ENCODE assay signal across 1 cellular context in the genomic region with DNA sequence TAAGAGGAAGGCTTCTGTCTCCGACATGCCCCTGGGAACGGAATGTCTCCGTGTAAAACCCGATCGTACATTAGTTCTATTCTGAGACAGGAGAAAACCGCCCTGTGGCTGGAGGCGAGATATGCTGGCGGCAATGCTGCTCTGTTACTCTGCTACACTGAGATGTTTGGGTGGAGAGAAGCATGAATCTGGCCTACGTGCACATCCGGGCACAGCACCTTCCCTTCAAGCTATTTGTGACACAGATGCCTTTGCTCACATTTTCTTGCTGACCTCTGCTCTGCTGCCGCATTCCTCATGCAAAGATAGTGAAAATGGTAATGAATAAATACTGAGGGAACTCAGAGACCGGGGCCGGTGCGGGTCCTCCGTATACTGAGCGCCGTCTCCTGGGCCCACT.
TF ChIP-seq lines count a peak whose summit lies in the region.

No MANE protein-coding gene starts in this region.

TF ChIP-seq in HepG2, 621 proteins besides CTCF, POLR2A, EP300 and RAD21 (continues in another document):
- peak; percentile 56; the same call in 1 of the 2 replicates for TF ChIP-seq ZSCAN29 (CRISPR knock-in tag; conservative IDR thresholded peaks at IDR 0.05)
- TF ChIP-seq, protein P1, sequence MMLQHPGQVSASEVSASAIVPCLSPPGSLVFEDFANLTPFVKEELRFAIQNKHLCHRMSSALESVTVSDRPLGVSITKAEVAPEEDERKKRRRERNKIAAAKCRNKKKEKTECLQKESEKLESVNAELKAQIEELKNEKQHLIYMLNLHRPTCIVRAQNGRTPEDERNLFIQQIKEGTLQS (CRISPR knock-in tag; IDR thresholded peaks at IDR 0.05), result no peak
- TF ChIP-seq, protein P2, sequence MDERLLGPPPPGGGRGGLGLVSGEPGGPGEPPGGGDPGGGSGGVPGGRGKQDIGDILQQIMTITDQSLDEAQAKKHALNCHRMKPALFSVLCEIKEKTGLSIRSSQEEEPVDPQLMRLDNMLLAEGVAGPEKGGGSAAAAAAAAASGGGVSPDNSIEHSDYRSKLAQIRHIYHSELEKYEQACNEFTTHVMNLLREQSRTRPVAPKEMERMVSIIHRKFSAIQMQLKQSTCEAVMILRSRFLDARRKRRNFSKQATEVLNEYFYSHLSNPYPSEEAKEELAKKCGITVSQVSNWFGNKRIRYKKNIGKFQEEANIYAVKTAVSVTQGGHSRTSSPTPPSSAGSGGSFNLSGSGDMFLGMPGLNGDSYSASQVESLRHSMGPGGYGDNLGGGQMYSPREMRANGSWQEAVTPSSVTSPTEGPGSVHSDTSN (CRISPR knock-in tag; IDR thresholded peaks at IDR 0.05), result no peak
- TF ChIP-seq SP4 (CRISPR knock-in tag; IDR thresholded peaks at IDR 0.05), result no peak
- TF ChIP-seq, protein P3, sequence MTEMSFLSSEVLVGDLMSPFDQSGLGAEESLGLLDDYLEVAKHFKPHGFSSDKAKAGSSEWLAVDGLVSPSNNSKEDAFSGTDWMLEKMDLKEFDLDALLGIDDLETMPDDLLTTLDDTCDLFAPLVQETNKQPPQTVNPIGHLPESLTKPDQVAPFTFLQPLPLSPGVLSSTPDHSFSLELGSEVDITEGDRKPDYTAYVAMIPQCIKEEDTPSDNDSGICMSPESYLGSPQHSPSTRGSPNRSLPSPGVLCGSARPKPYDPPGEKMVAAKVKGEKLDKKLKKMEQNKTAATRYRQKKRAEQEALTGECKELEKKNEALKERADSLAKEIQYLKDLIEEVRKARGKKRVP (CRISPR knock-in tag; IDR thresholded peaks at IDR 0.05), result no peak
- TF ChIP-seq ZNF441 (CRISPR knock-in tag; IDR thresholded peaks at IDR 0.05; ENCODE audit: borderline replicate concordance), result peak; percentile 19; the same call in 1 of the 2 replicates
- peak; percentile 66; the same call in 1 of the 2 replicates for TF ChIP-seq RXRB (CRISPR knock-in tag; IDR thresholded peaks at IDR 0.05; ENCODE audit: borderline replicate concordance)
- 0 out of 2 replicates have a peak, but pooled peaks have one; percentile 15 for TF ChIP-seq ZBTB7B (CRISPR knock-in tag; IDR thresholded peaks at IDR 0.05)
- TF ChIP-seq, protein P4, sequence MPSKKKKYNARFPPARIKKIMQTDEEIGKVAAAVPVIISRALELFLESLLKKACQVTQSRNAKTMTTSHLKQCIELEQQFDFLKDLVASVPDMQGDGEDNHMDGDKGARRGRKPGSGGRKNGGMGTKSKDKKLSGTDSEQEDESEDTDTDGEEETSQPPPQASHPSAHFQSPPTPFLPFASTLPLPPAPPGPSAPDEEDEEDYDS (CRISPR knock-in tag; IDR thresholded peaks at IDR 0.05), result peak; percentile 32; the same call in 1 of the 2 replicates
- TF ChIP-seq ZMYM4 (CRISPR knock-in tag; IDR thresholded peaks at IDR 0.05), result no peak
- TF ChIP-seq, protein P5, sequence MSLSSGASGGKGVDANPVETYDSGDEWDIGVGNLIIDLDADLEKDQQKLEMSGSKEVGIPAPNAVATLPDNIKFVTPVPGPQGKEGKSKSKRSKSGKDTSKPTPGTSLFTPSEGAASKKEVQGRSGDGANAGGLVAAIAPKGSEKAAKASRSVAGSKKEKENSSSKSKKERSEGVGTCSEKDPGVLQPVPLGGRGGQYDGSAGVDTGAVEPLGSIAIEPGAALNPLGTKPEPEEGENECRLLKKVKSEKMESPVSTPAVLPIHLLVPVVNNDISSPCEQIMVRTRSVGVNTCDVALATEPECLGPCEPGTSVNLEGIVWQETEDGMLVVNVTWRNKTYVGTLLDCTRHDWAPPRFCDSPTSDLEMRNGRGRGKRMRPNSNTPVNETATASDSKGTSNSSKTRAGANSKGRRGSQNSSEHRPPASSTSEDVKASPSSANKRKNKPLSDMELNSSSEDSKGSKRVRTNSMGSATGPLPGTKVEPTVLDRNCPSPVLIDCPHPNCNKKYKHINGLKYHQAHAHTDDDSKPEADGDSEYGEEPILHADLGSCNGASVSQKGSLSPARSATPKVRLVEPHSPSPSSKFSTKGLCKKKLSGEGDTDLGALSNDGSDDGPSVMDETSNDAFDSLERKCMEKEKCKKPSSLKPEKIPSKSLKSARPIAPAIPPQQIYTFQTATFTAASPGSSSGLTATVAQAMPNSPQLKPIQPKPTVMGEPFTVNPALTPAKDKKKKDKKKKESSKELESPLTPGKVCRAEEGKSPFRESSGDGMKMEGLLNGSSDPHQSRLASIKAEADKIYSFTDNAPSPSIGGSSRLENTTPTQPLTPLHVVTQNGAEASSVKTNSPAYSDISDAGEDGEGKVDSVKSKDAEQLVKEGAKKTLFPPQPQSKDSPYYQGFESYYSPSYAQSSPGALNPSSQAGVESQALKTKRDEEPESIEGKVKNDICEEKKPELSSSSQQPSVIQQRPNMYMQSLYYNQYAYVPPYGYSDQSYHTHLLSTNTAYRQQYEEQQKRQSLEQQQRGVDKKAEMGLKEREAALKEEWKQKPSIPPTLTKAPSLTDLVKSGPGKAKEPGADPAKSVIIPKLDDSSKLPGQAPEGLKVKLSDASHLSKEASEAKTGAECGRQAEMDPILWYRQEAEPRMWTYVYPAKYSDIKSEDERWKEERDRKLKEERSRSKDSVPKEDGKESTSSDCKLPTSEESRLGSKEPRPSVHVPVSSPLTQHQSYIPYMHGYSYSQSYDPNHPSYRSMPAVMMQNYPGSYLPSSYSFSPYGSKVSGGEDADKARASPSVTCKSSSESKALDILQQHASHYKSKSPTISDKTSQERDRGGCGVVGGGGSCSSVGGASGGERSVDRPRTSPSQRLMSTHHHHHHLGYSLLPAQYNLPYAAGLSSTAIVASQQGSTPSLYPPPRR (CRISPR knock-in tag; IDR thresholded peaks at IDR 0.05; ENCODE audit: borderline replicate concordance), result peak; percentile 43; the same call in 1 of the 2 replicates
- no peak for TF ChIP-seq IKZF4 (CRISPR knock-in tag; IDR thresholded peaks at IDR 0.05; ENCODE audit: borderline replicate concordance, low read depth, not compliant biosample characterization)
- no peak for TF ChIP-seq SMAD1 (CRISPR knock-in tag; IDR thresholded peaks at IDR 0.05; ENCODE audit: borderline replicate concordance, low read depth)
- TF ChIP-seq TCF7 (IDR thresholded peaks at IDR 0.05; ENCODE audit: low read depth), result no peak
- TF ChIP-seq, protein P6, sequence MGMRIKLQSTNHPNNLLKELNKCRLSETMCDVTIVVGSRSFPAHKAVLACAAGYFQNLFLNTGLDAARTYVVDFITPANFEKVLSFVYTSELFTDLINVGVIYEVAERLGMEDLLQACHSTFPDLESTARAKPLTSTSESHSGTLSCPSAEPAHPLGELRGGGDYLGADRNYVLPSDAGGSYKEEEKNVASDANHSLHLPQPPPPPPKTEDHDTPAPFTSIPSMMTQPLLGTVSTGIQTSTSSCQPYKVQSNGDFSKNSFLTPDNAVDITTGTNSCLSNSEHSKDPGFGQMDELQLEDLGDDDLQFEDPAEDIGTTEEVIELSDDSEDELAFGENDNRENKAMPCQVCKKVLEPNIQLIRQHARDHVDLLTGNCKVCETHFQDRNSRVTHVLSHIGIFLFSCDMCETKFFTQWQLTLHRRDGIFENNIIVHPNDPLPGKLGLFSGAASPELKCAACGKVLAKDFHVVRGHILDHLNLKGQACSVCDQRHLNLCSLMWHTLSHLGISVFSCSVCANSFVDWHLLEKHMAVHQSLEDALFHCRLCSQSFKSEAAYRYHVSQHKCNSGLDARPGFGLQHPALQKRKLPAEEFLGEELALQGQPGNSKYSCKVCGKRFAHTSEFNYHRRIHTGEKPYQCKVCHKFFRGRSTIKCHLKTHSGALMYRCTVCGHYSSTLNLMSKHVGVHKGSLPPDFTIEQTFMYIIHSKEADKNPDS (CRISPR knock-in tag; IDR thresholded peaks at IDR 0.05), result peak; percentile 75; the same call in 1 of the 2 replicates
- TF ChIP-seq AGO2 (optimal IDR thresholded peaks at IDR 0.05; ENCODE audit: low read depth, low read length), result no peak
- no peak for TF ChIP-seq SNAPC2 (CRISPR knock-in tag; IDR thresholded peaks at IDR 0.05)
- no peak for TF ChIP-seq GABPA (IDR thresholded peaks at IDR 0.05; ENCODE audit: low read depth, low read length)
- TF ChIP-seq GABPA (CRISPR knock-in tag; IDR thresholded peaks at IDR 0.05; ENCODE audit: low read depth), result 0 out of 2 replicates have a peak, but pooled peaks have one; percentile 15
- TF ChIP-seq SIN3A (IDR thresholded peaks at IDR 0.05; ENCODE audit: borderline replicate concordance, low read depth, low read length), result no peak
- peak; percentile 78 for TF ChIP-seq ZFX (CRISPR knock-in tag; IDR thresholded peaks at IDR 0.05; ENCODE audit: low read depth)
- no peak for TF ChIP-seq ZNF180 (CRISPR knock-in tag; IDR thresholded peaks at IDR 0.05; ENCODE audit: borderline replicate concordance, low read depth)
- TF ChIP-seq SMARCC2 (IDR thresholded peaks at IDR 0.05), result no peak
- TF ChIP-seq POLR2G (IDR thresholded peaks at IDR 0.05; ENCODE audit: low read depth, low read length), result 0 out of 2 replicates have a peak, but pooled peaks have one; percentile 20
- no peak for TF ChIP-seq HOXA3 (CRISPR knock-in tag; IDR thresholded peaks at IDR 0.05)
- peak; percentile 85; the same call in 1 of the 2 replicates for TF ChIP-seq ETV5 (CRISPR knock-in tag; IDR thresholded peaks at IDR 0.05; ENCODE audit: borderline replicate concordance)
- no peak for TF ChIP-seq ZNF30 (CRISPR knock-in tag; IDR thresholded peaks at IDR 0.05)
- peak; percentile 19; the same call in 1 of the 2 replicates for TF ChIP-seq MED1 (CRISPR knock-in tag; IDR thresholded peaks at IDR 0.05)
- peak; percentile 36; the same call in 1 of the 2 replicates for TF ChIP-seq CREB1 (IDR thresholded peaks at IDR 0.05)
- no peak for TF ChIP-seq CREB1 (CRISPR knock-in tag; IDR thresholded peaks at IDR 0.05)
- TF ChIP-seq SALL1 (CRISPR knock-in tag; IDR thresholded peaks at IDR 0.05), result peak; percentile 22; the same call in 1 of the 2 replicates
- TF ChIP-seq ZNF230 (CRISPR knock-in tag; IDR thresholded peaks at IDR 0.05), result 0 out of 2 replicates have a peak, but pooled peaks have one; percentile 38
- TF ChIP-seq, protein P7, sequence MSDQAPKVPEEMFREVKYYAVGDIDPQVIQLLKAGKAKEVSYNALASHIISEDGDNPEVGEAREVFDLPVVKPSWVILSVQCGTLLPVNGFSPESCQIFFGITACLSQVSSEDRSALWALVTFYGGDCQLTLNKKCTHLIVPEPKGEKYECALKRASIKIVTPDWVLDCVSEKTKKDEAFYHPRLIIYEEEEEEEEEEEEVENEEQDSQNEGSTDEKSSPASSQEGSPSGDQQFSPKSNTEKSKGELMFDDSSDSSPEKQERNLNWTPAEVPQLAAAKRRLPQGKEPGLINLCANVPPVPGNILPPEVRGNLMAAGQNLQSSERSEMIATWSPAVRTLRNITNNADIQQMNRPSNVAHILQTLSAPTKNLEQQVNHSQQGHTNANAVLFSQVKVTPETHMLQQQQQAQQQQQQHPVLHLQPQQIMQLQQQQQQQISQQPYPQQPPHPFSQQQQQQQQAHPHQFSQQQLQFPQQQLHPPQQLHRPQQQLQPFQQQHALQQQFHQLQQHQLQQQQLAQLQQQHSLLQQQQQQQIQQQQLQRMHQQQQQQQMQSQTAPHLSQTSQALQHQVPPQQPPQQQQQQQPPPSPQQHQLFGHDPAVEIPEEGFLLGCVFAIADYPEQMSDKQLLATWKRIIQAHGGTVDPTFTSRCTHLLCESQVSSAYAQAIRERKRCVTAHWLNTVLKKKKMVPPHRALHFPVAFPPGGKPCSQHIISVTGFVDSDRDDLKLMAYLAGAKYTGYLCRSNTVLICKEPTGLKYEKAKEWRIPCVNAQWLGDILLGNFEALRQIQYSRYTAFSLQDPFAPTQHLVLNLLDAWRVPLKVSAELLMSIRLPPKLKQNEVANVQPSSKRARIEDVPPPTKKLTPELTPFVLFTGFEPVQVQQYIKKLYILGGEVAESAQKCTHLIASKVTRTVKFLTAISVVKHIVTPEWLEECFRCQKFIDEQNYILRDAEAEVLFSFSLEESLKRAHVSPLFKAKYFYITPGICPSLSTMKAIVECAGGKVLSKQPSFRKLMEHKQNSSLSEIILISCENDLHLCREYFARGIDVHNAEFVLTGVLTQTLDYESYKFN (CRISPR knock-in tag; conservative IDR thresholded peaks at IDR 0.05), result peak; percentile 63
- TF ChIP-seq CBFB (CRISPR knock-in tag; IDR thresholded peaks at IDR 0.05), result no peak
- TF ChIP-seq ZBTB38 (CRISPR knock-in tag; IDR thresholded peaks at IDR 0.05), result no peak
- TF ChIP-seq HNRNPH1 (optimal IDR thresholded peaks at IDR 0.05; ENCODE audit: low read depth, low read length), result no peak
- TF ChIP-seq ZSCAN12 (CRISPR knock-in tag; IDR thresholded peaks at IDR 0.05), result no peak
- TF ChIP-seq, protein P8, sequence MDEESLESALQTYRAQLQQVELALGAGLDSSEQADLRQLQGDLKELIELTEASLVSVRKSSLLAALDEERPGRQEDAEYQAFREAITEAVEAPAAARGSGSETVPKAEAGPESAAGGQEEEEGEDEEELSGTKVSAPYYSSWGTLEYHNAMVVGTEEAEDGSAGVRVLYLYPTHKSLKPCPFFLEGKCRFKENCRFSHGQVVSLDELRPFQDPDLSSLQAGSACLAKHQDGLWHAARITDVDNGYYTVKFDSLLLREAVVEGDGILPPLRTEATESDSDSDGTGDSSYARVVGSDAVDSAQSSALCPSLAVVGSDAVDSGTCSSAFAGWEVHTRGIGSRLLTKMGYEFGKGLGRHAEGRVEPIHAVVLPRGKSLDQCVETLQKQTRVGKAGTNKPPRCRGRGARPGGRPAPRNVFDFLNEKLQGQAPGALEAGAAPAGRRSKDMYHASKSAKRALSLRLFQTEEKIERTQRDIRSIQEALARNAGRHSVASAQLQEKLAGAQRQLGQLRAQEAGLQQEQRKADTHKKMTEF (CRISPR knock-in tag; IDR thresholded peaks at IDR 0.05), result no peak
- no peak for TF ChIP-seq ZNF747 (CRISPR knock-in tag; IDR thresholded peaks at IDR 0.05; ENCODE audit: borderline replicate concordance)
- TF ChIP-seq ELF3 (CRISPR knock-in tag; IDR thresholded peaks at IDR 0.05), result peak; percentile 22; the same call in 1 of the 2 replicates
- TF ChIP-seq PRPF4 (IDR thresholded peaks at IDR 0.05; ENCODE audit: low read depth, low read length, poor library complexity, severe bottlenecking), result no peak
- TF ChIP-seq, protein P9, sequence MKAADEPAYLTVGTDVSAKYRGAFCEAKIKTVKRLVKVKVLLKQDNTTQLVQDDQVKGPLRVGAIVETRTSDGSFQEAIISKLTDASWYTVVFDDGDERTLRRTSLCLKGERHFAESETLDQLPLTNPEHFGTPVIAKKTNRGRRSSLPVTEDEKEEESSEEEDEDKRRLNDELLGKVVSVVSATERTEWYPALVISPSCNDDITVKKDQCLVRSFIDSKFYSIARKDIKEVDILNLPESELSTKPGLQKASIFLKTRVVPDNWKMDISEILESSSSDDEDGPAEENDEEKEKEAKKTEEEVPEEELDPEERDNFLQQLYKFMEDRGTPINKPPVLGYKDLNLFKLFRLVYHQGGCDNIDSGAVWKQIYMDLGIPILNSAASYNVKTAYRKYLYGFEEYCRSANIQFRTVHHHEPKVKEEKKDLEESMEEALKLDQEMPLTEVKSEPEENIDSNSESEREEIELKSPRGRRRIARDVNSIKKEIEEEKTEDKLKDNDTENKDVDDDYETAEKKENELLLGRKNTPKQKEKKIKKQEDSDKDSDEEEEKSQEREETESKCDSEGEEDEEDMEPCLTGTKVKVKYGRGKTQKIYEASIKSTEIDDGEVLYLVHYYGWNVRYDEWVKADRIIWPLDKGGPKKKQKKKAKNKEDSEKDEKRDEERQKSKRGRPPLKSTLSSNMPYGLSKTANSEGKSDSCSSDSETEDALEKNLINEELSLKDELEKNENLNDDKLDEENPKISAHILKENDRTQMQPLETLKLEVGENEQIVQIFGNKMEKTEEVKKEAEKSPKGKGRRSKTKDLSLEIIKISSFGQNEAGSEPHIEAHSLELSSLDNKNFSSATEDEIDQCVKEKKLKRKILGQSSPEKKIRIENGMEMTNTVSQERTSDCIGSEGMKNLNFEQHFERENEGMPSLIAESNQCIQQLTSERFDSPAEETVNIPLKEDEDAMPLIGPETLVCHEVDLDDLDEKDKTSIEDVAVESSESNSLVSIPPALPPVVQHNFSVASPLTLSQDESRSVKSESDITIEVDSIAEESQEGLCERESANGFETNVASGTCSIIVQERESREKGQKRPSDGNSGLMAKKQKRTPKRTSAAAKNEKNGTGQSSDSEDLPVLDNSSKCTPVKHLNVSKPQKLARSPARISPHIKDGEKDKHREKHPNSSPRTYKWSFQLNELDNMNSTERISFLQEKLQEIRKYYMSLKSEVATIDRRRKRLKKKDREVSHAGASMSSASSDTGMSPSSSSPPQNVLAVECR (CRISPR knock-in tag; IDR thresholded peaks at IDR 0.05; ENCODE audit: borderline replicate concordance), result peak; percentile 40; the same call in 1 of the 2 replicates
